ENCODE assay signal across 21 cellular contexts in genomic region chr1:183302452-183303324, GRCh38.
DNase-seq lines count a peak whose midpoint lies in the region; ATAC-seq, FAIRE-seq and TF ChIP-seq lines count a peak whose summit lies in the region.
"Had no signal": no experiment of that assay in that cellular context is flagged by ENCODE, and none has a peak within 500 bp of the region (broad histone marks: within the 10 kb centered on the region; RNA-seq: fewer than 3 reads in every experiment).

No MANE protein-coding gene starts in this region.

- H3K4me3 ChIP-seq in ACC112 (ENCODE audit: low read depth, low read length) (no peak overlapping the region), gastroesophageal sphincter (no peak overlapping the region)
- H3K4me3 ChIP-seq: dorsolateral prefrontal cortex, esophagus squamous epithelium, hepatocyte had no signal

- DNase-seq in SK-N-DZ (ENCODE audit: low spot score), result peak; percentile 43
- DNase-seq in osteocyte (ENCODE audit: extremely low spot score, unreplicated experiment), result no peak
- no peak for DNase-seq in HuH-7.5 (ENCODE audit: low spot score)
- no peak for DNase-seq in ACHN
- DNase-seq in H54 (ENCODE audit: insufficient read length, low spot score), result no peak
- DNase-seq: activated effector memory CD4-positive, alpha-beta T cell treated with anti-CD3 and anti-CD28 coated beads, Interleukin-2, amount 50 U/mL, for 16 hours; anterior cingulate cortex; CD4-positive, alpha-beta T cell; dorsolateral prefrontal cortex; esophagus squamous epithelium; HCEC 1CT; MV-4-11; NCI-H82; T-cell; WERI-Rb-1 had no signal

- peaks cover 26% of the 10 kb centered on the region for H3K4me1 Mint-ChIP-seq in osteocyte (ENCODE audit: unreplicated experiment)
- H3K4me1 Mint-ChIP-seq in activated T-helper 17 cell treated with anti-CD3 and anti-CD28 coated beads, Interleukin-2, amount 50 U/mL, for 72 hours, result no peaks in the 10 kb centered on the region
- H3K4me1 Mint-ChIP-seq: T-cell had no signal

- H3K36me3 Mint-ChIP-seq in osteocyte (ENCODE audit: unreplicated experiment), result no peaks in the 10 kb centered on the region
- no peaks in the 10 kb centered on the region for H3K36me3 Mint-ChIP-seq in activated T-helper 17 cell treated with anti-CD3 and anti-CD28 coated beads, Interleukin-2, amount 50 U/mL, for 72 hours (ENCODE audit: low read depth)
- H3K36me3 Mint-ChIP-seq: T-cell, type B pancreatic cell had no signal

- TF ChIP-seq POLR2A in gastroesophageal sphincter (IDR thresholded peaks at IDR 0.05), result no peak
- no peak for TF ChIP-seq POLR2A in H54 (IDR thresholded peaks at IDR 0.05; ENCODE audit: low read depth, low read length)

- H3K36me3 ChIP-seq in ACC112 (ENCODE audit: insufficient read depth, low read length) (no peaks in the 10 kb centered on the region), gastroesophageal sphincter (no peaks in the 10 kb centered on the region)
- H3K36me3 ChIP-seq: esophagus squamous epithelium, WERI-Rb-1 had no signal

- 88 to 94% methylated on average over 5 of the region's 5 CpGs for WGBS in gastroesophageal sphincter (ENCODE audit: low coverage in 1 of 2), 2 donors

- no peaks in the 10 kb centered on the region for H3K9me3 Mint-ChIP-seq in osteocyte (ENCODE audit: unreplicated experiment)
- H3K9me3 Mint-ChIP-seq in activated T-helper 17 cell treated with anti-CD3 and anti-CD28 coated beads, Interleukin-2, amount 50 U/mL, for 72 hours, result no peaks in the 10 kb centered on the region
- H3K9me3 Mint-ChIP-seq: CD4-positive, alpha-beta T cell had no signal

- H3K79me2 ChIP-seq in ACC112 (ENCODE audit: control insufficient read depth, insufficient read depth, low read length, unreplicated experiment), result no peaks in the 10 kb centered on the region
- H3K79me2 ChIP-seq: hepatocyte had no signal

- in situ Hi-C loops in ACHN (cut with HindIII; ENCODE audit: low pct_ligation_motif_present, low pct_unique_long_range_greater_than_20kb, low sequenced_read_pairs), result no loop called here

- FAIRE-seq in H54 (lab: Jason Lieb, UNC), result no peak
- FAIRE-seq: A204.1 had no signal

- TF ChIP-seq CTCF in gastroesophageal sphincter (IDR thresholded peaks at IDR 0.05) (no peak), osteocyte (IDR thresholded peaks at IDR 0.05) (no peak)

- peak overlapping the region; percentile 35 for H2AFZ ChIP-seq in ACC112 (ENCODE audit: low read length, unreplicated experiment)
- H2AFZ ChIP-seq: hepatocyte had no signal

- TF ChIP-seq EP300 in gastroesophageal sphincter (IDR thresholded peaks at IDR 0.05), result no peak

- no peaks in the 10 kb centered on the region for H3K27me3 ChIP-seq in ACC112 (ENCODE audit: insufficient read depth, low read length)
- no peaks in the 10 kb centered on the region for H3K27me3 ChIP-seq in gastroesophageal sphincter
- H3K27me3 ChIP-seq: dorsolateral prefrontal cortex, esophagus squamous epithelium, hepatocyte had no signal

- peaks cover 21% of the 10 kb centered on the region for H3K4me1 ChIP-seq in ACC112 (ENCODE audit: control insufficient read depth, insufficient read depth, low read length, unreplicated experiment)
- H3K4me1 ChIP-seq in gastroesophageal sphincter, result peaks cover 0 to 57% (median 9%) of the 10 kb centered on the region in 3 donors

- H3K27me3 Mint-ChIP-seq in osteocyte (ENCODE audit: unreplicated experiment), result no peaks in the 10 kb centered on the region
- H3K27me3 Mint-ChIP-seq in activated T-helper 17 cell treated with anti-CD3 and anti-CD28 coated beads, Interleukin-2, amount 50 U/mL, for 72 hours, result peaks cover 15% of the 10 kb centered on the region
- H3K27me3 Mint-ChIP-seq: type B pancreatic cell had no signal

- no peak overlapping the region for H3K4me3 Mint-ChIP-seq in osteocyte (ENCODE audit: unreplicated experiment)
- no peak overlapping the region for H3K4me3 Mint-ChIP-seq in activated T-helper 17 cell treated with anti-CD3 and anti-CD28 coated beads, Interleukin-2, amount 50 U/mL, for 72 hours
- H3K4me3 Mint-ChIP-seq: CD4-positive, alpha-beta T cell; T-cell; type B pancreatic cell had no signal

- H3K27ac ChIP-seq in ACC112 (ENCODE audit: low read depth, low read length) (peak overlapping the region; percentile 5; the same call in 1 of the 2 replicates), gastroesophageal sphincter (peak overlapping the region in 3 of 4 donors; percentile 9 to 38 (median 32))
- H3K27ac ChIP-seq: hepatocyte, WERI-Rb-1 had no signal

- no peaks in the 10 kb centered on the region for H3K9me3 ChIP-seq in gastroesophageal sphincter
- H3K9me3 ChIP-seq: esophagus squamous epithelium had no signal

- H3K27ac Mint-ChIP-seq in osteocyte (ENCODE audit: unreplicated experiment), result peak overlapping the region; percentile 9
- no peak overlapping the region for H3K27ac Mint-ChIP-seq in activated T-helper 17 cell treated with anti-CD3 and anti-CD28 coated beads, Interleukin-2, amount 50 U/mL, for 72 hours
- H3K27ac Mint-ChIP-seq: CD4-positive, alpha-beta T cell; T-cell; type B pancreatic cell had no signal

- no peak for ATAC-seq in gastroesophageal sphincter
- no peak for ATAC-seq in activated T-helper 17 cell treated with anti-CD3 and anti-CD28 coated beads, Interleukin-2, amount 50 U/mL, for 72 hours (replicated peaks)
- ATAC-seq: T-cell had no signal
